Comparison of ENCODE assay signal across 21 cellular contexts in the genomic region with DNA sequence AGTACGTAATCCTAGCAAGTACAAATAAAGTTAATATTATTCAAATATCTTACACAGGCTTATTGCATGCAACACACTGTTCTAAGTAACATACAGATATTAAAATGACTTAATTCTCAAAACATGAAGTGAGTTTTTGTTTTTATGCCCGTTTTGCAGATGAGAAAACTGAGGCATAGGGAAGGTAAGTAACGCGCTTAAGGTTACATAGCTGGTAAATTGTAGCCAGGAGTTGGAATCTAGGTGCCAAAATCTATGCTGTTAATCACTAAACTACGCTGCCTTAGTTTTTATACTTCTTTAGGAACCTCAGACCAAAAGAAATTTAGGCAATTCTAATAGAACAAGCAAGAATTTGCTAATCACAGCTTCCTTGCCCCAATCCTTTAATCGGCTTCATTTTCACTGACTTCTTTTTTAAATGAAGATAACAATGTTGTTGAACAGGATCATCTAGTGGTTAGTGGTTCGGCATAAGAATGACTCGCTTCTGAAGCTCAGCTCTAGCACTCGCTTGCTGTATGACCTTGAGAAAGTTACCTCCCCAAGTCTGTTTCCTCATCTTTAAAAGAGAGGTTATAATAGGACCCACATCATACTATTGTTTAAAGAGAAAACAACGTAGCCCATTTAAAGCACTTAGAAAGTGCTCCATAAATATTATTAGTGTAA. TPM values are rescaled to one million over a fixed set of nuclear protein-coding genes. Genes with fewer than 3 reads are reported as not detected.
"Had no signal": no experiment of that assay in that cellular context is flagged by ENCODE, and none has a peak within 500 bp of the region (broad histone marks: within the 10 kb centered on the region; RNA-seq: fewer than 3 reads in every experiment).

No MANE protein-coding gene starts in this region.

- H3K27me3 ChIP-seq: cardiac muscle cell had no signal

- ATAC-seq: activated CD8-positive, alpha-beta T cell treated with anti-CD3 and anti-CD28 coated beads for 36 hours; activated T-cell treated with anti-CD3 and anti-CD28 coated beads, Interleukin-2, amount 50 U/mL, for 72 hours; left cardiac atrium; naive thymus-derived CD4-positive, alpha-beta T cell had no signal

- H3K36me3 ChIP-seq: cardiac muscle cell, colonic mucosa, heart right ventricle, prostate gland, sigmoid colon had no signal

- H3K9me3 ChIP-seq: colonic mucosa, heart right ventricle, prostate gland, sigmoid colon had no signal

- H3K36me3 Mint-ChIP-seq: activated naive CD8-positive, alpha-beta T cell treated with anti-CD3 and anti-CD28 coated beads, Interleukin-2, amount 10 ng/mL, durations not matched to agents 7 days and 5 days; naive thymus-derived CD4-positive, alpha-beta T cell had no signal

- H3K4me1 Mint-ChIP-seq: activated naive CD8-positive, alpha-beta T cell treated with anti-CD3 and anti-CD28 coated beads, Interleukin-2, amount 10 ng/mL, durations not matched to agents 7 days and 5 days had no signal

- FAIRE-seq: frontal cortex had no signal

- H3K27ac ChIP-seq: cardiac muscle cell, colonic mucosa, heart right ventricle, prostate gland, sigmoid colon had no signal

- H3K4me3 ChIP-seq: cardiac muscle cell, colonic mucosa, heart right ventricle, lung, prostate gland, sigmoid colon had no signal

- H3K4me1 ChIP-seq: colonic mucosa, prostate gland had no signal

- H3K4me3 Mint-ChIP-seq: activated CD8-positive, alpha-beta T cell treated with anti-CD3 and anti-CD28 coated beads for 36 hours; activated naive CD8-positive, alpha-beta T cell treated with anti-CD3 and anti-CD28 coated beads, Interleukin-2, amount 10 ng/mL, durations not matched to agents 7 days and 5 days; activated T-cell treated with anti-CD3 and anti-CD28 coated beads, Interleukin-2, amount 50 U/mL, for 72 hours; naive thymus-derived CD4-positive, alpha-beta T cell; stimulated activated naive CD8-positive, alpha-beta T cell treated with anti-CD3 and anti-CD28 coated beads, Interleukin-15, Interleukin-2, amounts not matched to agents 100 ng/mL and 50 ng/mL, for 24 hours had no signal

- DNase-seq: activated CD8-positive, alpha-beta memory T cell treated with anti-CD3 and anti-CD28 coated beads, Interleukin-2, amount 50 U/mL, for 4 hours; activated CD8-positive, alpha-beta T cell treated with anti-CD3 and anti-CD28 coated beads for 36 hours; activated naive CD8-positive, alpha-beta T cell treated with anti-CD3 and anti-CD28 coated beads, Interleukin-2, amount 10 ng/mL, durations not matched to agents 7 days and 5 days; activated T-cell treated with anti-CD3 and anti-CD28 coated beads, Interleukin-2, amount 50 U/mL, for 72 hours; aorta; colonic mucosa; effector CD4-positive, alpha-beta T cell; heart right ventricle; left cardiac atrium; naive thymus-derived CD4-positive, alpha-beta T cell; occipital lobe; sigmoid colon; stimulated activated CD4-positive, alpha-beta T cell treated with anti-CD3 and anti-CD28 coated beads, Interleukin-4, amount 100 ng/mL, for 1 hour had no signal

- H3K27ac Mint-ChIP-seq: activated CD8-positive, alpha-beta T cell treated with anti-CD3 and anti-CD28 coated beads for 36 hours; activated naive CD8-positive, alpha-beta T cell treated with anti-CD3 and anti-CD28 coated beads, Interleukin-2, amount 10 ng/mL, durations not matched to agents 7 days and 5 days; activated T-cell treated with anti-CD3 and anti-CD28 coated beads, Interleukin-2, amount 50 U/mL, for 72 hours; naive thymus-derived CD4-positive, alpha-beta T cell; stimulated activated naive CD8-positive, alpha-beta T cell treated with anti-CD3 and anti-CD28 coated beads, Interleukin-15, Interleukin-2, amounts not matched to agents 100 ng/mL and 50 ng/mL, for 24 hours had no signal

- H3K9me3 Mint-ChIP-seq: activated CD8-positive, alpha-beta T cell treated with anti-CD3 and anti-CD28 coated beads for 36 hours; activated naive CD8-positive, alpha-beta T cell treated with anti-CD3 and anti-CD28 coated beads, Interleukin-2, amount 10 ng/mL, durations not matched to agents 7 days and 5 days; stimulated activated naive CD8-positive, alpha-beta T cell treated with anti-CD3 and anti-CD28 coated beads, Interleukin-15, Interleukin-2, amounts not matched to agents 100 ng/mL and 50 ng/mL, for 24 hours had no signal

RNA-seq across cellular contexts. Expression of gene LRRTM3, which starts 1.0 kb away (rescaled TPM):
- total RNA-seq: activated CD8-positive, alpha-beta T cell treated with anti-CD3 and anti-CD28 coated beads for 36 hours; activated naive CD8-positive, alpha-beta T cell treated with anti-CD3 and anti-CD28 coated beads, Interleukin-2, amount 10 ng/mL, durations not matched to agents 7 days and 5 days; activated T-cell treated with anti-CD3 and anti-CD28 coated beads, Interleukin-2, amount 50 U/mL, for 72 hours; colonic mucosa; fibroblast of lung; heart right ventricle; left cardiac atrium; mononuclear cell; naive thymus-derived CD4-positive, alpha-beta T cell; T-helper 2 cell treated with Interferon-gamma antibody and Interleukin-4, amounts not matched to agents 100 ng/mL and 5 ng/mL, for 36 hours had no signal
- polyA plus RNA-seq: aorta; fibroblast of lung; heart right ventricle; naive thymus-derived CD4-positive, alpha-beta T cell had no signal
